Comparison of ENCODE assay signal across 28 cellular contexts in genomic region chr9:94758031-94758430, GRCh38.
"Had no signal": no experiment of that assay in that cellular context is flagged by ENCODE, and none has a peak within 500 bp of the region (broad histone marks: within the 10 kb centered on the region; RNA-seq: fewer than 3 reads in every experiment).

No MANE protein-coding gene starts in this region.

- H3K4me3 Mint-ChIP-seq: activated CD4-positive, alpha-beta memory T cell treated with anti-CD3 and anti-CD28 coated beads, Interleukin-2, amount 10 ng/mL, durations not matched to agents 7 days and 5 days; activated CD4-positive, alpha-beta T cell treated with anti-CD3 and anti-CD28 coated beads, Interleukin-2, amount 10 ng/mL, durations not matched to agents 24 days and 14 days; activated naive CD4-positive, alpha-beta T cell treated with anti-CD3 and anti-CD28 coated beads, Interleukin-2, amount 10 ng/mL, durations not matched to agents 7 days and 5 days; activated naive CD8-positive, alpha-beta T cell treated with anti-CD3 and anti-CD28 coated beads, Interleukin-2, amount 50 U/mL, for 24 hours; activated T-cell treated with anti-CD3 and anti-CD28 coated beads, Interleukin-2, amount 50 U/mL, for 72 hours; central memory CD8-positive, alpha-beta T cell; endodermal cell; memory B cell; naive B cell; neural progenitor cell; T-helper 2 cell treated with Interferon-gamma antibody and Interleukin-4, amounts not matched to agents 5 μg/mL and 100 μg/mL, for 36 hours had no signal

- H3K27ac Mint-ChIP-seq: activated CD4-positive, alpha-beta memory T cell treated with anti-CD3 and anti-CD28 coated beads, Interleukin-2, amount 10 ng/mL, durations not matched to agents 7 days and 5 days; activated CD4-positive, alpha-beta T cell treated with anti-CD3 and anti-CD28 coated beads, Interleukin-2, amount 10 ng/mL, durations not matched to agents 24 days and 14 days; activated naive CD4-positive, alpha-beta T cell treated with anti-CD3 and anti-CD28 coated beads, Interleukin-2, amount 10 ng/mL, durations not matched to agents 7 days and 5 days; activated naive CD8-positive, alpha-beta T cell treated with anti-CD3 and anti-CD28 coated beads, Interleukin-2, amount 50 U/mL, for 24 hours; activated T-cell treated with anti-CD3 and anti-CD28 coated beads, Interleukin-2, amount 50 U/mL, for 72 hours; endodermal cell; memory B cell; neural progenitor cell; T-helper 2 cell treated with Interferon-gamma antibody and Interleukin-4, amounts not matched to agents 5 μg/mL and 100 μg/mL, for 36 hours had no signal

- H3K4me1 Mint-ChIP-seq: activated naive CD4-positive, alpha-beta T cell treated with anti-CD3 and anti-CD28 coated beads, Interleukin-2, amount 10 ng/mL, durations not matched to agents 7 days and 5 days; central memory CD8-positive, alpha-beta T cell had no signal

- H3K9me3 ChIP-seq: colonic mucosa, esophagus squamous epithelium, gastroesophageal sphincter, mucosa of descending colon, sigmoid colon, thoracic aorta, upper lobe of left lung had no signal

- H3K36me3 Mint-ChIP-seq: activated naive CD4-positive, alpha-beta T cell treated with anti-CD3 and anti-CD28 coated beads, Interleukin-2, amount 10 ng/mL, durations not matched to agents 7 days and 5 days had no signal

- H3K27me3 Mint-ChIP-seq: activated CD4-positive, alpha-beta memory T cell treated with anti-CD3 and anti-CD28 coated beads, Interleukin-2, amount 10 ng/mL, durations not matched to agents 7 days and 5 days; activated CD4-positive, alpha-beta T cell treated with anti-CD3 and anti-CD28 coated beads, Interleukin-2, amount 10 ng/mL, durations not matched to agents 24 days and 14 days; activated naive CD4-positive, alpha-beta T cell treated with anti-CD3 and anti-CD28 coated beads, Interleukin-2, amount 10 ng/mL, durations not matched to agents 7 days and 5 days; activated naive CD8-positive, alpha-beta T cell treated with anti-CD3 and anti-CD28 coated beads, Interleukin-2, amount 50 U/mL, for 24 hours; central memory CD8-positive, alpha-beta T cell; memory B cell; naive B cell had no signal

- ATAC-seq: activated CD4-positive, CD25-positive, alpha-beta regulatory T cell treated with anti-CD3 and anti-CD28 coated beads, Interleukin-2, amount 50 U/mL, for 24 hours; activated naive CD8-positive, alpha-beta T cell treated with anti-CD3 and anti-CD28 coated beads, Interleukin-2, amount 50 U/mL, for 24 hours; gastroesophageal sphincter; left colon; mucosa of descending colon had no signal

- H3K4me1 ChIP-seq: colonic mucosa, esophagus squamous epithelium, gastroesophageal sphincter, sigmoid colon, upper lobe of left lung had no signal

- H3K27ac ChIP-seq: colonic mucosa, esophagus squamous epithelium, gastroesophageal sphincter, neural progenitor cell, sigmoid colon, thoracic aorta, upper lobe of left lung, VCaP had no signal

- DNase-seq: activated CD4-positive, alpha-beta memory T cell treated with anti-CD3 and anti-CD28 coated beads, Interleukin-2, amount 10 ng/mL, durations not matched to agents 7 days and 5 days; activated CD4-positive, alpha-beta T cell treated with anti-CD3 and anti-CD28 coated beads, Interleukin-2, amount 10 ng/mL, durations not matched to agents 24 days and 14 days; activated effector memory CD4-positive, alpha-beta T cell treated with anti-CD3 and anti-CD28 coated beads, Interleukin-2, amount 50 U/mL, for 16 hours; activated naive CD4-positive, alpha-beta T cell treated with anti-CD3 and anti-CD28 coated beads, Interleukin-2, amount 10 ng/mL, durations not matched to agents 7 days and 5 days; activated naive CD8-positive, alpha-beta T cell treated with anti-CD3 and anti-CD28 coated beads, Interleukin-2, amount 50 U/mL, for 24 hours; activated T-cell treated with anti-CD3 and anti-CD28 coated beads, Interleukin-2, amount 50 U/mL, for 72 hours; brain microvascular endothelial cell; colonic mucosa; endodermal cell; esophagus squamous epithelium; head of caudate nucleus; islet precursor cell; left colon; mucosa of descending colon; naive B cell; retina; sigmoid colon; stimulated activated CD4-positive, alpha-beta T cell treated with anti-CD3 and anti-CD28 coated beads, Interleukin-4, amount 100 ng/mL, for 1 hour; stimulated activated naive CD4-positive, alpha-beta T cell; upper lobe of left lung had no signal

- H3K4me3 ChIP-seq: colonic mucosa, esophagus squamous epithelium, gastroesophageal sphincter, mucosa of descending colon, neural progenitor cell, sigmoid colon, thoracic aorta, upper lobe of left lung had no signal

- H3K36me3 ChIP-seq: brain microvascular endothelial cell, colonic mucosa, neural progenitor cell had no signal

- H3K9me3 Mint-ChIP-seq: activated CD4-positive, alpha-beta memory T cell treated with anti-CD3 and anti-CD28 coated beads, Interleukin-2, amount 10 ng/mL, durations not matched to agents 7 days and 5 days; activated CD4-positive, alpha-beta T cell treated with anti-CD3 and anti-CD28 coated beads, Interleukin-2, amount 10 ng/mL, durations not matched to agents 24 days and 14 days; activated naive CD4-positive, alpha-beta T cell treated with anti-CD3 and anti-CD28 coated beads, Interleukin-2, amount 10 ng/mL, durations not matched to agents 7 days and 5 days; activated naive CD8-positive, alpha-beta T cell treated with anti-CD3 and anti-CD28 coated beads, Interleukin-2, amount 50 U/mL, for 24 hours; activated T-cell treated with anti-CD3 and anti-CD28 coated beads, Interleukin-2, amount 50 U/mL, for 72 hours; central memory CD8-positive, alpha-beta T cell; memory B cell; neural progenitor cell; T-helper 2 cell treated with Interferon-gamma antibody and Interleukin-4, amounts not matched to agents 5 μg/mL and 100 μg/mL, for 36 hours had no signal

- H3K27me3 ChIP-seq: brain microvascular endothelial cell, colonic mucosa, esophagus squamous epithelium, gastroesophageal sphincter, neural progenitor cell, sigmoid colon, upper lobe of left lung had no signal
